Comparison of ENCODE assay signal across 20 cellular contexts in genomic region chr13:67094952-67095351, GRCh38.
A peak's percentile ranks its signal among the peaks of the same experiment; 100 is the strongest.
DNase-seq lines count a peak whose midpoint lies in the region; ATAC-seq, FAIRE-seq and TF ChIP-seq lines count a peak whose summit lies in the region.
"Had no signal": no experiment of that assay in that cellular context is flagged by ENCODE, and none has a peak within 500 bp of the region (broad histone marks: within the 10 kb centered on the region; RNA-seq: fewer than 3 reads in every experiment).

No MANE protein-coding gene starts in this region.

- H3K4me1 ChIP-seq in IMR-90 (ENCODE audit: control insufficient read depth, insufficient read depth, low read length): no peaks in the 10 kb centered on the region
- H3K4me1 ChIP-seq in GM23248 (ENCODE audit: insufficient read depth): no peaks in the 10 kb centered on the region

- peak; percentile 48 for FAIRE-seq in frontal cortex (lab: Jason Lieb, UNC)
- FAIRE-seq: GM18507 had no signal

- H3K9me1 ChIP-seq in IMR-90 (ENCODE audit: insufficient read depth, low read length): no peaks in the 10 kb centered on the region

- no peak overlapping the region for H2AK9ac ChIP-seq in IMR-90 (replicated peaks; ENCODE audit: low read depth, low read length, poor library complexity)

- no peaks in the 10 kb centered on the region for H3K36me3 ChIP-seq in IMR-90 (ENCODE audit: control insufficient read depth, insufficient read depth, low read length)
- no peaks in the 10 kb centered on the region for H3K36me3 ChIP-seq in GM23248 (ENCODE audit: low read depth)

- no peak overlapping the region for H4K8ac ChIP-seq in IMR-90 (ENCODE audit: low read depth in 2 of 2, low read length in 2 of 2)

- TF ChIP-seq POLR2A in IMR-90 (IDR thresholded peaks at IDR 0.05; ENCODE audit: low read depth, low read length): no peak

- H2BK5ac ChIP-seq in IMR-90 (ENCODE audit: low read depth, low read length, poor library complexity, severe bottlenecking): no peak overlapping the region

- H2AFZ ChIP-seq in IMR-90 (replicated peaks; ENCODE audit: low read length, poor library complexity) (no peak overlapping the region), GM23248 (no peak overlapping the region)

- H2BK120ac ChIP-seq in IMR-90 (ENCODE audit: low read depth, low read length): no peak overlapping the region

- ATAC-seq in IMR-90 (ENCODE audit: low read depth): no peak
- ATAC-seq in HG03045 (IDR thresholded peaks at IDR 0.05; ENCODE audit: unreplicated experiment): no peak
- ATAC-seq: PC-3 had no signal

- H3K4me2 ChIP-seq in IMR-90 (ENCODE audit: low read depth, low read length) (no peak overlapping the region), GM23248 (ENCODE audit: unreplicated experiment) (no peak overlapping the region)

- WGBS in IMR-90 (ENCODE audit: extremely low coverage in 2 of 2, insufficient read length in 1 of 2), 2 experiments: no CpG with 5 or more reads among the region's 3 CpGs
- 9 to 10% methylated on average over 3 of the region's 3 CpGs for WGBS in GM23248 (ENCODE audit: low coverage in 1 of 2, low lambda C conversion rate in 2 of 2, missing lambda C conversion rate in 2 of 2), 2 experiments

- DNase-seq in IMR-90 (peak; percentile 12), astrocyte of the hippocampus (ENCODE audit: low read depth, low spot score) (peak; percentile 31), frontal cortex (ENCODE audit: low spot score in 2 of 2) (no peak), renal cortical epithelial cell (ENCODE audit: low read depth) (peak; percentile 59), HPDE6-E6E7 (ENCODE audit: extremely low spot score) (no peak), UCSD-AML1 (lab: John Stamatoyannopoulos, UW; ENCODE audit: unreplicated experiment) (no peak), GM23248 (no peak)
- DNase-seq: Calu3; CD8-positive, alpha-beta memory T cell; H7; MV-4-11; NCI-H187; NCI-H446; NCI-H526 treated with DMSO at 0.1 percent for 48 hours; Right ventricle myocardium superior had no signal

- TF ChIP-seq RAD21 in IMR-90 (IDR thresholded peaks at IDR 0.05; ENCODE audit: low read length): no peak

- no peak overlapping the region for H3K4me3 ChIP-seq in IMR-90 (ENCODE audit: insufficient read depth, low read depth, low read length)
- no peak overlapping the region for H3K4me3 ChIP-seq in GM23248

- no peaks in the 10 kb centered on the region for H3K79me1 ChIP-seq in IMR-90 (ENCODE audit: low read depth in 1 of 2, low read length in 2 of 2)

- H3K9me3 ChIP-seq in IMR-90 (ENCODE audit: control insufficient read depth, insufficient read depth, low read length) (no peaks in the 10 kb centered on the region), GM23248 (ENCODE audit: low read depth) (no peaks in the 10 kb centered on the region)

- no peak overlapping the region for H4K91ac ChIP-seq in IMR-90 (ENCODE audit: insufficient read depth, low read depth, low read length)

- no peak overlapping the region for H3K14ac ChIP-seq in IMR-90 (replicated peaks; ENCODE audit: low read depth, low read length)

- TF ChIP-seq CTCF in IMR-90 (conservative IDR thresholded peaks at IDR 0.05; ENCODE audit: low read depth, low read length): no peak

- dilution Hi-C loops in IMR-90 (cut with HindIII; ENCODE audit: low sequenced_read_pairs, unreplicated experiment): no loop called here

- no peak overlapping the region for H3K18ac ChIP-seq in IMR-90 (ENCODE audit: low read depth, low read length)

- H2BK20ac ChIP-seq in IMR-90 (ENCODE audit: low read depth, low read length): no peak overlapping the region

- no peak overlapping the region for H3K27ac ChIP-seq in IMR-90 (ENCODE audit: insufficient read depth, low read length)
- H3K27ac ChIP-seq in GM23248: no peak overlapping the region
- H3K27ac ChIP-seq: C4-2B, HL-60 had no signal

- H3K27me3 ChIP-seq in IMR-90 (ENCODE audit: control insufficient read depth, insufficient read depth, low read length) (no peaks in the 10 kb centered on the region), GM23248 (replicated peaks; ENCODE audit: insufficient read depth) (no peaks in the 10 kb centered on the region)

- no peaks in the 10 kb centered on the region for H3K79me2 ChIP-seq in GM23248 (ENCODE audit: insufficient read depth)

- H3K56ac ChIP-seq in IMR-90 (ENCODE audit: extremely low read depth, insufficient read depth, low read length): no peak overlapping the region

- CTCF ChIA-PET in IMR-90 (lab: Yijun Ruan, JAX): no interaction called here

- no peaks in the 10 kb centered on the region for H3F3A ChIP-seq in GM23248 (ENCODE audit: insufficient read depth)

- no peak overlapping the region for H2BK15ac ChIP-seq in IMR-90 (ENCODE audit: low read depth, low read length)

- intact Hi-C loops in IMR-90 (cut with micrococcal nuclease): no loop called here

- H3K23ac ChIP-seq in IMR-90 (ENCODE audit: low read depth, low read length): no peak overlapping the region

- H3K9ac ChIP-seq in IMR-90 (ENCODE audit: low read depth, low read length) (no peak overlapping the region), GM23248 (no peak overlapping the region)

- no peak overlapping the region for H2AK5ac ChIP-seq in IMR-90 (ENCODE audit: low read depth, low read length)

- no peak overlapping the region for H3K4ac ChIP-seq in IMR-90 (ENCODE audit: low read depth, low read length)

- POLR2A ChIA-PET in IMR-90 (lab: Charles Lee; ENCODE audit: unreplicated experiment): no interaction called here

- no peak overlapping the region for H4K5ac ChIP-seq in IMR-90 (ENCODE audit: low read depth, low read length)

- no peaks in the 10 kb centered on the region for H3K9me2 ChIP-seq in GM23248 (ENCODE audit: insufficient read depth)

- in situ Hi-C loops in IMR-90 (cut with MboI; ENCODE audit: low sequenced_read_pairs) (no loop called here), GM23248 (cut with MboI) (no loop called here)

- no TSS peak for BruUV-seq in IMR-90 (replicated peaks; lab: Mats Ljungman, UMichigan)

- H4K20me1 ChIP-seq in IMR-90 (ENCODE audit: insufficient read depth, low read length) (no peaks in the 10 kb centered on the region), GM23248 (ENCODE audit: insufficient read depth) (no peaks in the 10 kb centered on the region)

TF ChIP-seq in IMR-90, 13 proteins besides CTCF, POLR2A, EP300 and RAD21:
- no peak for TF ChIP-seq MXI1 (IDR thresholded peaks at IDR 0.05; ENCODE audit: borderline replicate concordance, low read depth, low read length)
- TF ChIP-seq RCOR1 (IDR thresholded peaks at IDR 0.05; ENCODE audit: insufficient replicate concordance, low read length): no peak
- TF ChIP-seq MAZ (IDR thresholded peaks at IDR 0.05; ENCODE audit: borderline replicate concordance, low read depth, low read length): no peak
- TF ChIP-seq MAFK (IDR thresholded peaks at IDR 0.05; ENCODE audit: low read depth, low read length): no peak
- TF ChIP-seq CHD1 (IDR thresholded peaks at IDR 0.05; ENCODE audit: low read depth, low read length): no peak
- TF ChIP-seq CEBPB (IDR thresholded peaks at IDR 0.05; ENCODE audit: low read depth, low read length): no peak
- no peak for TF ChIP-seq SMC3 (IDR thresholded peaks at IDR 0.05; ENCODE audit: low read depth, low read length)
- no peak for TF ChIP-seq FOS (IDR thresholded peaks at IDR 0.05; ENCODE audit: low read depth, low read length)

Comparison
In these comparisons a context has a peak if more than half of its experiments do, and no peak if none do; other contexts are left out.
1. DNase-seq: peak in IMR-90 (single experiment), astrocyte of the hippocampus (single experiment) and renal cortical epithelial cell (single experiment); none in frontal cortex (0 of 2), HPDE6-E6E7 (single experiment), UCSD-AML1 (single experiment) and GM23248 (single experiment).